15 cellular contexts compared by ENCODE assay signal in genomic region chr16:58885528-58886170, GRCh38.
DNase-seq lines count a peak whose midpoint lies in the region; ATAC-seq, FAIRE-seq and TF ChIP-seq lines count a peak whose summit lies in the region.
"Had no signal": no experiment of that assay in that cellular context is flagged by ENCODE, and none has a peak within 500 bp of the region (broad histone marks: within the 10 kb centered on the region; RNA-seq: fewer than 3 reads in every experiment).

No MANE protein-coding gene starts in this region.

- FAIRE-seq in GM19239 (lab: Jason Lieb, UNC), result no peak
- FAIRE-seq: endometrium, kidney, TTC549 had no signal

- peak; percentile 28 for DNase-seq in NB4 (ENCODE audit: low read depth)
- DNase-seq in SKM-1 treated with dmso at 0.1 percent for 144 hours (lab: John Stamatoyannopoulos, UW; ENCODE audit: unreplicated experiment), result no peak
- no peak for DNase-seq in activated effector memory CD4-positive, alpha-beta T cell treated with anti-CD3 and anti-CD28 coated beads, Interleukin-2, amount 50 U/mL, for 16 hours
- DNase-seq in SW 1271 (lab: John Stamatoyannopoulos, UW), result no peak
- no peak for DNase-seq in GM19239 (ENCODE audit: insufficient read length, low spot score)
- DNase-seq: GM23248; kidney; stimulated activated CD4-positive, alpha-beta T cell treated with anti-CD3 and anti-CD28 coated beads, Interleukin-4, amount 100 ng/mL, for 4 hours; stimulated activated naive CD8-positive, alpha-beta T cell treated with anti-CD3 and anti-CD28 coated beads, Interleukin-15, Interleukin-2, amounts not matched to agents 100 U/mL and 50 U/mL, for 24 hours had no signal

- TF ChIP-seq POLR2A in GM18505 (IDR thresholded peaks at IDR 0.05; ENCODE audit: borderline replicate concordance, extremely low read depth, insufficient read depth, insufficient read length) (no peak), NB4 (IDR thresholded peaks at IDR 0.05; ENCODE audit: extremely low read depth, insufficient read length) (no peak)

- ATAC-seq in GM18505 (IDR thresholded peaks at IDR 0.05; ENCODE audit: unreplicated experiment) (peak; percentile 67), GM21381 (IDR thresholded peaks at IDR 0.05; ENCODE audit: unreplicated experiment) (peak; percentile 40), HG02981 (IDR thresholded peaks at IDR 0.05; ENCODE audit: unreplicated experiment) (peak; percentile 60)
- ATAC-seq: stimulated activated naive CD8-positive, alpha-beta T cell treated with anti-CD3 and anti-CD28 coated beads, Interleukin-15, Interleukin-2, amounts not matched to agents 100 U/mL and 50 U/mL, for 24 hours had no signal

- H3K4me3 ChIP-seq in NB4 (ENCODE audit: low read depth, low read length), result no peak overlapping the region
- H3K4me3 ChIP-seq: cardiac muscle cell, GM23248 had no signal

- TF ChIP-seq CTCF in NB4 (IDR thresholded peaks at IDR 0.05; ENCODE audit: low read depth, low read length), result no peak
